In genomic region chr1:11550664-11551283, GRCh38 we compare ENCODE assay signal across 1 cellular context.
A peak's percentile ranks its signal among the peaks of the same experiment; 100 is the strongest.
TF ChIP-seq lines count a peak whose summit lies in the region.

No MANE protein-coding gene starts in this region.

TF ChIP-seq in K562, 482 proteins besides CTCF, POLR2A, EP300 and RAD21 (continued from another document and continues in another):
- TF ChIP-seq, protein P1, sequence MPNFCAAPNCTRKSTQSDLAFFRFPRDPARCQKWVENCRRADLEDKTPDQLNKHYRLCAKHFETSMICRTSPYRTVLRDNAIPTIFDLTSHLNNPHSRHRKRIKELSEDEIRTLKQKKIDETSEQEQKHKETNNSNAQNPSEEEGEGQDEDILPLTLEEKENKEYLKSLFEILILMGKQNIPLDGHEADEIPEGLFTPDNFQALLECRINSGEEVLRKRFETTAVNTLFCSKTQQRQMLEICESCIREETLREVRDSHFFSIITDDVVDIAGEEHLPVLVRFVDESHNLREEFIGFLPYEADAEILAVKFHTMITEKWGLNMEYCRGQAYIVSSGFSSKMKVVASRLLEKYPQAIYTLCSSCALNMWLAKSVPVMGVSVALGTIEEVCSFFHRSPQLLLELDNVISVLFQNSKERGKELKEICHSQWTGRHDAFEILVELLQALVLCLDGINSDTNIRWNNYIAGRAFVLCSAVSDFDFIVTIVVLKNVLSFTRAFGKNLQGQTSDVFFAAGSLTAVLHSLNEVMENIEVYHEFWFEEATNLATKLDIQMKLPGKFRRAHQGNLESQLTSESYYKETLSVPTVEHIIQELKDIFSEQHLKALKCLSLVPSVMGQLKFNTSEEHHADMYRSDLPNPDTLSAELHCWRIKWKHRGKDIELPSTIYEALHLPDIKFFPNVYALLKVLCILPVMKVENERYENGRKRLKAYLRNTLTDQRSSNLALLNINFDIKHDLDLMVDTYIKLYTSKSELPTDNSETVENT (CRISPR knock-in tag; IDR thresholded peaks at IDR 0.05), result no peak
- TF ChIP-seq BCL6 (CRISPR knock-in tag; IDR thresholded peaks at IDR 0.05) (0 out of 2 replicates have a peak, but pooled peaks have one; percentile 5), BACH1 (tag; IDR thresholded peaks at IDR 0.05) (peak; percentile 74), HMG20A (CRISPR knock-in tag; conservative IDR thresholded peaks at IDR 0.05) (no peak), MAFG (tag; conservative IDR thresholded peaks at IDR 0.05) (no peak), MXD1 (CRISPR knock-in tag; IDR thresholded peaks at IDR 0.05; ENCODE audit: borderline replicate concordance, poor library complexity, severe bottlenecking) (no peak), STAG1 (CRISPR knock-in tag; IDR thresholded peaks at IDR 0.05; ENCODE audit: borderline replicate concordance) (peak; percentile 83), CCNT2 (IDR thresholded peaks at IDR 0.05; ENCODE audit: borderline replicate concordance, extremely low read depth, insufficient read length, low read depth, low read length) (no peak), ZNF217 (CRISPR knock-in tag; IDR thresholded peaks at IDR 0.05) (peak; percentile 88; the same call in 1 of the 2 replicates), ZNF668 (CRISPR knock-in tag; IDR thresholded peaks at IDR 0.05) (peak; percentile 85), FOXJ3 (CRISPR knock-in tag; IDR thresholded peaks at IDR 0.05) (peak; percentile 87), MTA1 (IDR thresholded peaks at IDR 0.05; ENCODE audit: borderline replicate concordance) (no peak), NR1H2 (CRISPR knock-in tag; IDR thresholded peaks at IDR 0.05) (peak; percentile 99), ZNF174 (CRISPR knock-in tag; IDR thresholded peaks at IDR 0.05) (no peak), RCOR1 (IDR thresholded peaks at IDR 0.05; ENCODE audit: borderline replicate concordance in 1 of 2, low read depth in 2 of 2, low read length in 2 of 2) (peak in 1 of 2 experiments; percentile 98; a peak in 2 of 4 replicates), NR2F6 (CRISPR knock-in tag; IDR thresholded peaks at IDR 0.05) (no peak), ZC3H4 (CRISPR knock-in tag; IDR thresholded peaks at IDR 0.05; ENCODE audit: borderline replicate concordance) (no peak), DACH1 (IDR thresholded peaks at IDR 0.05; ENCODE audit: partially characterized antibody) (no peak), MEIS2 (IDR thresholded peaks at IDR 0.05; ENCODE audit: partially characterized antibody) (no peak), PRPF4 (IDR thresholded peaks at IDR 0.05; ENCODE audit: insufficient read depth, low read depth, low read length, poor library complexity, severe bottlenecking) (no peak), ARID3A (IDR thresholded peaks at IDR 0.05; ENCODE audit: borderline replicate concordance, low read depth, low read length) (peak; percentile 97), NFIX (CRISPR knock-in tag; IDR thresholded peaks at IDR 0.05; ENCODE audit: low read depth) (no peak), ZNF212 (CRISPR knock-in tag; IDR thresholded peaks at IDR 0.05) (no peak), NEUROD1 (IDR thresholded peaks at IDR 0.05; ENCODE audit: borderline replicate concordance, low read depth, low read length, partially characterized antibody) (peak; percentile 33), SIRT6 (IDR thresholded peaks at IDR 0.05; ENCODE audit: low read depth, low read length) (no peak), ESRRA (IDR thresholded peaks at IDR 0.05; ENCODE audit: borderline replicate concordance, low read depth) (no peak), ZNF644 (tag; IDR thresholded peaks at IDR 0.05; ENCODE audit: low read depth) (peak; percentile 98), DLX4 (CRISPR knock-in tag; IDR thresholded peaks at IDR 0.05) (no peak), MAZ (CRISPR knock-in tag; conservative IDR thresholded peaks at IDR 0.05 in 1 of 2, IDR thresholded peaks at IDR 0.05 in 1 of 2) (peak; percentile 25 to 99; a peak in 3 of 4 replicates), ETV1 (tag; conservative IDR thresholded peaks at IDR 0.05; ENCODE audit: low read depth) (peak; percentile 72; the same call in 1 of the 2 replicates), WHSC1 (IDR thresholded peaks at IDR 0.05; ENCODE audit: low read length) (no peak)
- TF ChIP-seq, protein P2, sequence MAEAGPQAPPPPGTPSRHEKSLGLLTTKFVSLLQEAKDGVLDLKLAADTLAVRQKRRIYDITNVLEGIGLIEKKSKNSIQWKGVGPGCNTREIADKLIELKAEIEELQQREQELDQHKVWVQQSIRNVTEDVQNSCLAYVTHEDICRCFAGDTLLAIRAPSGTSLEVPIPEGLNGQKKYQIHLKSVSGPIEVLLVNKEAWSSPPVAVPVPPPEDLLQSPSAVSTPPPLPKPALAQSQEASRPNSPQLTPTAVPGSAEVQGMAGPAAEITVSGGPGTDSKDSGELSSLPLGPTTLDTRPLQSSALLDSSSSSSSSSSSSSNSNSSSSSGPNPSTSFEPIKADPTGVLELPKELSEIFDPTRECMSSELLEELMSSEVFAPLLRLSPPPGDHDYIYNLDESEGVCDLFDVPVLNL (CRISPR knock-in tag; IDR thresholded peaks at IDR 0.05; ENCODE audit: low read depth), result peak; percentile 91
- TF ChIP-seq, protein P3, sequence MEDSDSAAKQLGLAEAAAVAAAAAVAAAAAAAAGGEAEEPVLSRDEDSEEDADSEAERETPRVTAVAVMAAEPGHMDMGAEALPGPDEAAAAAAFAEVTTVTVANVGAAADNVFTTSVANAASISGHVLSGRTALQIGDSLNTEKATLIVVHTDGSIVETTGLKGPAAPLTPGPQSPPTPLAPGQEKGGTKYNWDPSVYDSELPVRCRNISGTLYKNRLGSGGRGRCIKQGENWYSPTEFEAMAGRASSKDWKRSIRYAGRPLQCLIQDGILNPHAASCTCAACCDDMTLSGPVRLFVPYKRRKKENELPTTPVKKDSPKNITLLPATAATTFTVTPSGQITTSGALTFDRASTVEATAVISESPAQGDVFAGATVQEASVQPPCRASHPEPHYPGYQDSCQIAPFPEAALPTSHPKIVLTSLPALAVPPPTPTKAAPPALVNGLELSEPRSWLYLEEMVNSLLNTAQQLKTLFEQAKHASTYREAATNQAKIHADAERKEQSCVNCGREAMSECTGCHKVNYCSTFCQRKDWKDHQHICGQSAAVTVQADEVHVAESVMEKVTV (CRISPR knock-in tag; IDR thresholded peaks at IDR 0.05), result no peak
- TF ChIP-seq, protein P4, sequence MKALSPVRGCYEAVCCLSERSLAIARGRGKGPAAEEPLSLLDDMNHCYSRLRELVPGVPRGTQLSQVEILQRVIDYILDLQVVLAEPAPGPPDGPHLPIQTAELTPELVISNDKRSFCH (CRISPR knock-in tag; IDR thresholded peaks at IDR 0.05), result no peak
- TF ChIP-seq, protein P4 (tag; IDR thresholded peaks at IDR 0.05), result peak; percentile 80
- TF ChIP-seq, protein P5, sequence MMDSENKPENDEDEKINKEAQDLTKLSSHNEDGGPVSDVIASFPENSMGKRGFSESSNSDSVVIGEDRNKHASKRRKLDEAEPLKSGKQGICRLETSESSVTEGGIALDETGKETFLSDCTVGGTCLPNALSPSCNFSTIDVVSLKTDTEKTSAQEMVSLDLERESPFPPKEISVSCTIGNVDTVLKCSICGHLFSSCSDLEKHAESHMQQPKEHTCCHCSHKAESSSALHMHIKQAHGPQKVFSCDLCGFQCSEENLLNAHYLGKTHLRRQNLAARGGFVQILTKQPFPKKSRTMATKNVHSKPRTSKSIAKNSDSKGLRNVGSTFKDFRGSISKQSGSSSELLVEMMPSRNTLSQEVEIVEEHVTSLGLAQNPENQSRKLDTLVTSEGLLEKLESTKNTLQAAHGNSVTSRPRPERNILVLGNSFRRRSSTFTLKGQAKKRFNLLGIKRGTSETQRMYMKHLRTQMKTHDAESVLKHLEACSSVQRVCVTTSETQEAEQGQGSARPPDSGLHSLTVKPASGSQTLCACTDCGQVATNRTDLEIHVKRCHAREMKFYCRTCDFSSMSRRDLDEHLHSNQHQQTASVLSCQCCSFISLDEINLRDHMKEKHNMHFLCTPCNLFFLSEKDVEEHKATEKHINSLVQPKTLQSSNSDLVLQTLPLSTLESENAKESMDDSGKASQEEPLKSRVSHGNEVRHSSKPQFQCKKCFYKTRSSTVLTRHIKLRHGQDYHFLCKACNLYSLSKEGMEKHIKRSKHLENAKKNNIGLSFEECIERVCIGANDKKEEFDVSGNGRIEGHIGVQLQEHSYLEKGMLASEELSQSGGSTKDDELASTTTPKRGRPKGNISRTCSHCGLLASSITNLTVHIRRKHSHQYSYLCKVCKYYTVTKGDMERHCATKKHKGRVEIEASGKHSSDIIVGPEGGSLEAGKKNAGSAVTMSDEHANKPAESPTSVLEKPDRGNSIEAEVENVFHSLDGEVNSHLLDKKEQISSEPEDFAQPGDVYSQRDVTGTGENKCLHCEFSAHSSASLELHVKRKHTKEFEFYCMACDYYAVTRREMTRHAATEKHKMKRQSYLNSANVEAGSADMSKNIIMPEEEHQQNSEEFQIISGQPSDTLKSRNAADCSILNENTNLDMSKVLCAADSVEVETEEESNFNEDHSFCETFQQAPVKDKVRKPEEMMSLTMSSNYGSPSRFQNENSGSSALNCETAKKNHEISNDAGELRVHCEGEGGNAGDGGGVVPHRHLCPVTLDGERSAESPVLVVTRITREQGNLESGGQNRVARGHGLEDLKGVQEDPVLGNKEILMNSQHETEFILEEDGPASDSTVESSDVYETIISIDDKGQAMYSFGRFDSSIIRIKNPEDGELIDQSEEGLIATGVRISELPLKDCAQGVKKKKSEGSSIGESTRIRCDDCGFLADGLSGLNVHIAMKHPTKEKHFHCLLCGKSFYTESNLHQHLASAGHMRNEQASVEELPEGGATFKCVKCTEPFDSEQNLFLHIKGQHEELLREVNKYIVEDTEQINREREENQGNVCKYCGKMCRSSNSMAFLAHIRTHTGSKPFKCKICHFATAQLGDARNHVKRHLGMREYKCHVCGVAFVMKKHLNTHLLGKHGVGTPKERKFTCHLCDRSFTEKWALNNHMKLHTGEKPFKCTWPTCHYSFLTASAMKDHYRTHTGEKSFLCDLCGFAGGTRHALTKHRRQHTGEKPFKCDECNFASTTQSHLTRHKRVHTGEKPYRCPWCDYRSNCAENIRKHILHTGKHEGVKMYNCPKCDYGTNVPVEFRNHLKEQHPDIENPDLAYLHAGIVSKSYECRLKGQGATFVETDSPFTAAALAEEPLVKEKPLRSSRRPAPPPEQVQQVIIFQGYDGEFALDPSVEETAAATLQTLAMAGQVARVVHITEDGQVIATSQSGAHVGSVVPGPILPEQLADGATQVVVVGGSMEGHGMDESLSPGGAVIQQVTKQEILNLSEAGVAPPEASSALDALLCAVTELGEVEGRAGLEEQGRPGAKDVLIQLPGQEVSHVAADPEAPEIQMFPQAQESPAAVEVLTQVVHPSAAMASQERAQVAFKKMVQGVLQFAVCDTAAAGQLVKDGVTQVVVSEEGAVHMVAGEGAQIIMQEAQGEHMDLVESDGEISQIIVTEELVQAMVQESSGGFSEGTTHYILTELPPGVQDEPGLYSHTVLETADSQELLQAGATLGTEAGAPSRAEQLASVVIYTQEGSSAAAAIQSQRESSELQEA (IDR thresholded peaks at IDR 0.05; ENCODE audit: low read depth), result no peak
